7 cellular contexts compared by ENCODE assay signal in genomic region chr17:82287849-82288601, GRCh38. TPM values are rescaled to one million over a fixed set of nuclear protein-coding genes. Genes with fewer than 3 reads are reported as not detected.
A peak's percentile ranks its signal among the peaks of the same experiment; 100 is the strongest.
DNase-seq lines count a peak whose midpoint lies in the region; ATAC-seq, FAIRE-seq and TF ChIP-seq lines count a peak whose summit lies in the region.

No MANE protein-coding gene starts in this region.

- peak overlapping the region; percentile 41 for H3K27ac ChIP-seq in subcutaneous abdominal adipose tissue (ENCODE audit: low read depth, low read length)

- DNase-seq in HT-29 (ENCODE audit: low spot score) (peak; percentile 89), RCC 7860 (ENCODE audit: low spot score) (peak; percentile 93), foreskin fibroblast (peak; percentile 39 to 58), ecto neural progenitor cell (ENCODE audit: low spot score) (no peak), AG08395 (ENCODE audit: low spot score) (no peak)

- H3K9ac ChIP-seq in subcutaneous abdominal adipose tissue (ENCODE audit: low read length in 5 of 5): no peak overlapping the region

- FAIRE-seq in RCC 7860 (lab: Jason Lieb, UNC): peak; percentile 22

- ATAC-seq in HG02884 (IDR thresholded peaks at IDR 0.05; ENCODE audit: unreplicated experiment): no peak

- H3K4me1 ChIP-seq in subcutaneous abdominal adipose tissue (ENCODE audit: control insufficient read depth in 5 of 5, insufficient read depth in 5 of 5, low read length in 5 of 5): peaks cover 0 to 38% (median 17%) of the 10 kb centered on the region in 5 donors

- H3K36me3 ChIP-seq in subcutaneous abdominal adipose tissue (ENCODE audit: control insufficient read depth in 5 of 5, insufficient read depth in 5 of 5, low read length in 5 of 5): no peaks in the 10 kb centered on the region

- H3K9me3 ChIP-seq in subcutaneous abdominal adipose tissue (ENCODE audit: control insufficient read depth in 5 of 5, low read length in 5 of 5): no peaks in the 10 kb centered on the region

- TF ChIP-seq CTCF in foreskin fibroblast (IDR thresholded peaks at IDR 0.05; ENCODE audit: low read depth, low read length): no peak

- no peak overlapping the region for H3K4me3 ChIP-seq in foreskin fibroblast (ENCODE audit: low read depth in 1 of 2, low read length in 2 of 2)
- H3K4me3 ChIP-seq in subcutaneous abdominal adipose tissue (ENCODE audit: low read depth in 1 of 5, low read length in 5 of 5): no peak overlapping the region

- no peaks in the 10 kb centered on the region for H3K27me3 ChIP-seq in subcutaneous abdominal adipose tissue (ENCODE audit: control insufficient read depth in 5 of 5, insufficient read depth in 4 of 5, low read length in 5 of 5)

RNA-seq across cellular contexts. Expression of gene CSNK1D, which starts 14.5 kb away (rescaled TPM):
- total RNA-seq in HT-29 (2014; rRNA removed; shearing (Covaris generic)): 47.8 and 60.4 TPM in 2 replicates

RNA-seq across cellular contexts. Expression of gene CD7, which starts 29.4 kb away (rescaled TPM):
- total RNA-seq in HT-29 (2014; rRNA removed; shearing (Covaris generic)): not detected in 2 replicates

RNA-seq across cellular contexts. Expression of gene SECTM1, which starts 45.5 kb away (rescaled TPM):
- 2.9 and 3.2 TPM in 2 replicates for total RNA-seq in HT-29 (2014; rRNA removed; shearing (Covaris generic))

RNA-seq across cellular contexts. Expression of gene SLC16A3, which starts 59.2 kb away (rescaled TPM):
- total RNA-seq in HT-29 (2014; rRNA removed; shearing (Covaris generic)): 132 and 156 TPM in 2 replicates

Comparison
In these comparisons a context has a peak if more than half of its experiments do, and no peak if none do; other contexts are left out.
1. DNase-seq: peak in HT-29 (single experiment), RCC 7860 (single experiment) and foreskin fibroblast (2 of 2); none in ecto neural progenitor cell (single experiment) and AG08395 (single experiment).